ENCODE assay signal across 25 cellular contexts in genomic region chr2:158211516-158211915, GRCh38.
DNase-seq lines count a peak whose midpoint lies in the region; TF ChIP-seq lines count a peak whose summit lies in the region.
"Had no signal": no experiment of that assay in that cellular context is flagged by ENCODE, and none has a peak within 500 bp of the region (broad histone marks: within the 10 kb centered on the region; RNA-seq: fewer than 3 reads in every experiment).

No MANE protein-coding gene starts in this region.

- no peak for TF ChIP-seq EP300 in stomach (IDR thresholded peaks at IDR 0.05)

- in situ Hi-C loops in HAP-1 (cut with MboI; ENCODE audit: low sequenced_read_pairs): no loop called here

- H3K36me3 ChIP-seq in adipocyte (ENCODE audit: control insufficient read depth, insufficient read depth, low read length, severe bottlenecking) (no peaks in the 10 kb centered on the region), HAP-1 (replicated peaks) (no peaks in the 10 kb centered on the region), stomach (no peaks in the 10 kb centered on the region)
- H3K36me3 ChIP-seq: adrenal gland, breast epithelium, colonic mucosa had no signal

- peak; percentile 92 for DNase-seq in LHCN-M2 (ENCODE audit: low read depth)
- DNase-seq in adipocyte (ENCODE audit: low read depth): peak; percentile 26
- DNase-seq in glomerular visceral epithelial cell (ENCODE audit: extremely low spot score): peak; percentile 67
- peak; percentile 24 for DNase-seq in stromal cell of bone marrow (ENCODE audit: low read depth)
- DNase-seq in HAP-1 (ENCODE audit: low spot score in 2 of 2): no peak
- no peak for DNase-seq in stomach
- DNase-seq in NCI-H510A (lab: John Stamatoyannopoulos, UW): no peak
- DNase-seq: activated CD4-positive, alpha-beta memory T cell treated with anti-CD3 and anti-CD28 coated beads for 36 hours; activated CD4-positive, CD25-positive, alpha-beta regulatory T cell; activated gamma-delta T cell treated with Interleukin-2 at 50 U/mL for 16 hours; adrenal gland; AML-193; colonic mucosa; COR-L47; foreskin melanocyte; GOT3; immature natural killer cell; NCI-H1417; NCI-H524; nephron progenitor cell; posterior cingulate gyrus; T-helper 9 cell; testis had no signal

- H3K4me1 ChIP-seq in adipocyte (ENCODE audit: control insufficient read depth, insufficient read depth, low read length): no peaks in the 10 kb centered on the region
- H3K4me1 ChIP-seq in HAP-1: 0 out of 2 replicates have a peak, but pooled peaks cover 4% of the 10 kb centered on the region
- no peaks in the 10 kb centered on the region for H3K4me1 ChIP-seq in stomach
- H3K4me1 ChIP-seq: breast epithelium, colonic mucosa, testis had no signal

- intact Hi-C loops in stomach (cut with DNase I; ENCODE audit: low total_unique reads): no loop called here

- no peak overlapping the region for H3K27ac ChIP-seq in stomach
- H3K27ac ChIP-seq: adrenal gland, breast epithelium, colonic mucosa, hepatocyte, testis had no signal

- TF ChIP-seq POLR2A in stomach (IDR thresholded peaks at IDR 0.05): no peak

- no peak overlapping the region for H3K9ac ChIP-seq in adipocyte (ENCODE audit: low read length)

- H3K9me3 ChIP-seq in adipocyte (ENCODE audit: control insufficient read depth, low read length) (no peaks in the 10 kb centered on the region), HAP-1 (no peaks in the 10 kb centered on the region), stomach (no peaks in the 10 kb centered on the region)
- H3K9me3 ChIP-seq: adrenal gland, breast epithelium, colonic mucosa, testis had no signal

- no peak for TF ChIP-seq CTCF in stomach (IDR thresholded peaks at IDR 0.05)

- H3K4me3 ChIP-seq in adipocyte (ENCODE audit: low read length): no peak overlapping the region
- H3K4me3 ChIP-seq in HAP-1: no peak overlapping the region
- H3K4me3 ChIP-seq in stomach: no peak overlapping the region
- H3K4me3 ChIP-seq: adrenal gland, breast epithelium, colonic mucosa, hepatocyte, testis had no signal

- no peaks in the 10 kb centered on the region for H3K27me3 ChIP-seq in adipocyte (replicated peaks; ENCODE audit: control insufficient read depth, insufficient read depth, low read length)
- H3K27me3 ChIP-seq in HAP-1 (ENCODE audit: low read depth): no peaks in the 10 kb centered on the region
- H3K27me3 ChIP-seq in stomach: no peaks in the 10 kb centered on the region
- H3K27me3 ChIP-seq: adrenal gland, breast epithelium, colonic mucosa, hepatocyte, testis had no signal

- 58 to 76% (median 61%) methylated on average over 2 of the region's 2 CpGs for WGBS in stomach, 5 donors

Comparison
In these comparisons a context has a peak if more than half of its experiments do, and no peak if none do; other contexts are left out.
1. DNase-seq: peak in LHCN-M2 (single experiment), adipocyte (single experiment), glomerular visceral epithelial cell (single experiment) and stromal cell of bone marrow (single experiment); none in HAP-1 (0 of 2), stomach (single experiment) and NCI-H510A (single experiment).